In genomic region chr10:72682626-72683025, GRCh38 we compare ENCODE assay signal across 25 cellular contexts. TPM values are rescaled to one million over a fixed set of nuclear protein-coding genes. Genes with fewer than 3 reads are reported as not detected.
DNase-seq lines count a peak whose midpoint lies in the region; ATAC-seq, FAIRE-seq and TF ChIP-seq lines count a peak whose summit lies in the region.
"Had no signal": no experiment of that assay in that cellular context is flagged by ENCODE, and none has a peak within 500 bp of the region (broad histone marks: within the 10 kb centered on the region; RNA-seq: fewer than 3 reads in every experiment).

No MANE protein-coding gene starts in this region.

- H3K36me3 ChIP-seq in naive thymus-derived CD4-positive, alpha-beta T cell (ENCODE audit: control insufficient read depth in 2 of 3, insufficient read depth in 3 of 3, low read length in 3 of 3) = no peaks in the 10 kb centered on the region
- H3K36me3 ChIP-seq: stomach had no signal

- DNase-seq in A549 (ENCODE audit: low read depth in 1 of 2, low spot score in 1 of 2) (peak in 1 of 2 experiments; percentile 46), HK-2 (ENCODE audit: unreplicated experiment) (peak; percentile 61), SW480 (ENCODE audit: low spot score) (peak; percentile 29), islet precursor cell (peak; percentile 81), NCI-H2196 treated with DMSO at 0.1 percent for 48 hours (lab: John Stamatoyannopoulos, UW; ENCODE audit: unreplicated experiment) (no peak), Right ventricle myocardium superior (no peak)
- no peak for DNase-seq in naive thymus-derived CD4-positive, alpha-beta T cell
- DNase-seq: activated CD4-positive, alpha-beta T cell treated with anti-CD3 and anti-CD28 coated beads for 4 hours; activated naive CD8-positive, alpha-beta T cell treated with anti-CD3 and anti-CD28 coated beads, Interleukin-2, amount 10 ng/mL, durations not matched to agents 7 days and 5 days; C1 segment of cervical spinal cord; cortex of kidney; GDM1; hypothalamus; Kasumi-1; small intestine; stimulated activated CD4-positive, alpha-beta T cell treated with anti-CD3 and anti-CD28 coated beads, Interleukin-2, amount 100 ng/mL, for 48 hours; stomach; T1000 had no signal

- CTCF ChIA-PET in A549 (lab: Yijun Ruan, JAX) = interaction anchor here (0.7 kb wide), 1 partner anchor 13 kb away, joined by 3 read pairs; no protein-coding TSS in a partner anchor
- CTCF ChIA-PET in naive thymus-derived CD4-positive, alpha-beta T cell (lab: Charles Lee) = no interaction called here

- no peak for TF ChIP-seq RAD21 in A549 (conservative IDR thresholded peaks at IDR 0.05 in 1 of 2, IDR thresholded peaks at IDR 0.05 in 1 of 2)

- FAIRE-seq in A549 (lab: Jason Lieb, UNC) = no peak
- FAIRE-seq: endometrium, small intestine had no signal

- intact Hi-C loops in naive thymus-derived CD4-positive, alpha-beta T cell (cut with micrococcal nuclease) = no loop called here
- intact Hi-C loops in Right ventricle myocardium superior (cut with DNase I) = no loop called here

- no peaks in the 10 kb centered on the region for H3K27me3 ChIP-seq in naive thymus-derived CD4-positive, alpha-beta T cell (ENCODE audit: control insufficient read depth in 2 of 2, insufficient read depth in 2 of 2, low read length in 2 of 2)
- H3K27me3 ChIP-seq: stomach had no signal

- peaks cover 0 to 12% (median 4%) of the 10 kb centered on the region in 5 donors for H3K27me3 Mint-ChIP-seq in naive thymus-derived CD4-positive, alpha-beta T cell
- H3K27me3 Mint-ChIP-seq: progenitor cell of endocrine pancreas, type B pancreatic cell had no signal

- H3K4me3 ChIP-seq in A549 = no peak overlapping the region
- H3K4me3 ChIP-seq in naive thymus-derived CD4-positive, alpha-beta T cell (ENCODE audit: low read length) = no peak overlapping the region
- H3K4me3 ChIP-seq: stomach had no signal

- H3K27ac ChIP-seq in A549 = peak overlapping the region; percentile 62 to 80
- no peak overlapping the region for H3K27ac ChIP-seq in naive thymus-derived CD4-positive, alpha-beta T cell (ENCODE audit: low read depth, low read length)
- H3K27ac ChIP-seq: stomach had no signal

- 29% methylated on average over 6 of the region's 6 CpGs for WGBS in A549 (ENCODE audit: missing lambda C conversion rate)

- no peak overlapping the region for H3K27ac Mint-ChIP-seq in naive thymus-derived CD4-positive, alpha-beta T cell
- H3K27ac Mint-ChIP-seq: activated naive CD8-positive, alpha-beta T cell treated with anti-CD3 and anti-CD28 coated beads, Interleukin-2, amount 10 ng/mL, durations not matched to agents 7 days and 5 days; activated T-helper 17 cell treated with anti-CD3 and anti-CD28 coated beads, Interleukin-2, amount 50 U/mL, for 72 hours; nephron; progenitor cell of endocrine pancreas; type B pancreatic cell had no signal

- ATAC-seq in A549 = peak in 1 of 2 experiments; percentile 52; a peak in 3 of 6 replicates
- no peak for ATAC-seq in GM18873 (IDR thresholded peaks at IDR 0.05; ENCODE audit: low FRiP score, unreplicated experiment)
- ATAC-seq in naive thymus-derived CD4-positive, alpha-beta T cell = no peak
- no peak for ATAC-seq in Right ventricle myocardium superior (ENCODE audit: poor library complexity)
- ATAC-seq: activated T-helper 17 cell treated with anti-CD3 and anti-CD28 coated beads, Interleukin-2, amount 50 U/mL, for 72 hours had no signal

- TF ChIP-seq CTCF in A549 (IDR thresholded peaks at IDR 0.05) = no peak

- POLR2A ChIA-PET in A549 (lab: Yijun Ruan, JAX) = interaction anchor here (0.7 to 1.6 kb wide), 2 partner anchors 9 to 30 kb away, joined by 5 to 6 read pairs; partner anchors contain the start of gene MCU
- POLR2A ChIA-PET in naive thymus-derived CD4-positive, alpha-beta T cell (lab: Charles Lee) = interaction anchor here (0.6 kb wide), 2 partner anchors 188 to 424 kb away, joined by 3 to 4 read pairs; no protein-coding TSS in a partner anchor

- peaks cover 0 to 4% (median 0%) of the 10 kb centered on the region in 5 donors for H3K36me3 Mint-ChIP-seq in naive thymus-derived CD4-positive, alpha-beta T cell
- H3K36me3 Mint-ChIP-seq: activated naive CD8-positive, alpha-beta T cell treated with anti-CD3 and anti-CD28 coated beads, Interleukin-2, amount 10 ng/mL, durations not matched to agents 7 days and 5 days; brain; type B pancreatic cell had no signal

- no peak overlapping the region for H3K4me3 Mint-ChIP-seq in naive thymus-derived CD4-positive, alpha-beta T cell
- H3K4me3 Mint-ChIP-seq: activated naive CD8-positive, alpha-beta T cell treated with anti-CD3 and anti-CD28 coated beads, Interleukin-2, amount 10 ng/mL, durations not matched to agents 7 days and 5 days; activated T-helper 17 cell treated with anti-CD3 and anti-CD28 coated beads, Interleukin-2, amount 50 U/mL, for 72 hours; brain; nephron; type B pancreatic cell had no signal

- H3K9me3 ChIP-seq in A549 = no peaks in the 10 kb centered on the region
- no peaks in the 10 kb centered on the region for H3K9me3 ChIP-seq in naive thymus-derived CD4-positive, alpha-beta T cell (ENCODE audit: control insufficient read depth in 2 of 3, low read length in 3 of 3)
- H3K9me3 ChIP-seq: stomach had no signal

- no peak for TF ChIP-seq POLR2A in A549 (IDR thresholded peaks at IDR 0.05; ENCODE audit: low read length)

- peak overlapping the region; percentile 52 for H3K4me2 ChIP-seq in A549

- no peaks in the 10 kb centered on the region for H3K9me3 Mint-ChIP-seq in naive thymus-derived CD4-positive, alpha-beta T cell
- H3K9me3 Mint-ChIP-seq: activated naive CD8-positive, alpha-beta T cell treated with anti-CD3 and anti-CD28 coated beads, Interleukin-2, amount 10 ng/mL, durations not matched to agents 7 days and 5 days; activated T-helper 17 cell treated with anti-CD3 and anti-CD28 coated beads, Interleukin-2, amount 50 U/mL, for 72 hours; brain; nephron; type B pancreatic cell had no signal

- H3K4me1 Mint-ChIP-seq in naive thymus-derived CD4-positive, alpha-beta T cell = no peaks in the 10 kb centered on the region
- H3K4me1 Mint-ChIP-seq: activated naive CD8-positive, alpha-beta T cell treated with anti-CD3 and anti-CD28 coated beads, Interleukin-2, amount 10 ng/mL, durations not matched to agents 7 days and 5 days; activated T-helper 17 cell treated with anti-CD3 and anti-CD28 coated beads, Interleukin-2, amount 50 U/mL, for 72 hours had no signal

- peaks cover 47% of the 10 kb centered on the region for H3K4me1 ChIP-seq in A549
- H3K4me1 ChIP-seq in naive thymus-derived CD4-positive, alpha-beta T cell (ENCODE audit: control insufficient read depth in 2 of 2, insufficient read depth in 2 of 2, low read length in 2 of 2) = no peaks in the 10 kb centered on the region

- no peak for TF ChIP-seq EP300 in A549 (IDR thresholded peaks at IDR 0.05)

TF ChIP-seq in A549, 52 proteins besides CTCF, POLR2A, EP300 and RAD21 (continues in another document):
- TF ChIP-seq RNF2 (IDR thresholded peaks at IDR 0.05; ENCODE audit: borderline replicate concordance, low read depth) (no peak), CEBPB (IDR thresholded peaks at IDR 0.05) (no peak), CHD2 (IDR thresholded peaks at IDR 0.05; ENCODE audit: low read length, partially characterized antibody) (no peak), PHF8 (IDR thresholded peaks at IDR 0.05; ENCODE audit: borderline replicate concordance, low read depth) (no peak), TFCP2L1 (CRISPR knock-in tag; IDR thresholded peaks at IDR 0.05) (no peak), HMGXB4 (CRISPR knock-in tag; IDR thresholded peaks at IDR 0.05; ENCODE audit: borderline replicate concordance) (no peak), RCOR1 (IDR thresholded peaks at IDR 0.05; ENCODE audit: low read depth, low read length) (no peak), ELK1 (IDR thresholded peaks at IDR 0.05; ENCODE audit: low read depth, low read length) (no peak)

RNA-seq across cellular contexts. Expression of gene MCU, which starts 9.3 kb away (rescaled TPM):
- polyA plus RNA-seq in A549 (2011; rRNA removed) (221 and 226 TPM in 2 replicates), A549 (2017; fragmentation: RNase III; extraction: RNeasy Plus Mini Kit Qiagen cat#74134 plus additional on column Dnase treatment) (40.3 to 44.0 TPM (median 42.2 TPM) in 3 replicates)
- polyA plus RNA-seq in A549 (2012; cell fraction: cytosol; rRNA removed) = 42.6 and 47.1 TPM in 2 replicates
- 40.7 and 48.6 TPM in 2 replicates for polyA plus RNA-seq in A549 (2012; cell fraction: nucleus; rRNA removed)
- 131 and 156 TPM in 2 replicates for polyA minus RNA-seq in A549 (2011; rRNA and poly(A)+ RNA removed)
- total RNA-seq in naive thymus-derived CD4-positive, alpha-beta T cell = 10 to 100 TPM in 4 of 5 experiments, 1 to 10 TPM in 1; 7.7 to 14.3 (median 12.7) TPM
- 1 to 10 TPM; 4.8 to 9.4 TPM for polyA plus RNA-seq in naive thymus-derived CD4-positive, alpha-beta T cell
- 11.3 TPM for total RNA-seq in Right ventricle myocardium superior

RNA-seq across cellular contexts. Expression of gene MICU1, which starts 56.7 kb away (rescaled TPM):
- polyA plus RNA-seq in A549 (2011; rRNA removed) (58.6 and 61.3 TPM in 2 replicates), A549 (2017; fragmentation: RNase III; extraction: RNeasy Plus Mini Kit Qiagen cat#74134 plus additional on column Dnase treatment) (44.0 to 54.5 TPM (median 49.7 TPM) in 3 replicates)
- polyA plus RNA-seq in A549 (2012; cell fraction: cytosol; rRNA removed) = 29.0 and 33.4 TPM in 2 replicates
- 17.6 and 24.1 TPM in 2 replicates for polyA plus RNA-seq in A549 (2012; cell fraction: nucleus; rRNA removed)
- 50.0 and 55.6 TPM in 2 replicates for polyA minus RNA-seq in A549 (2011; rRNA and poly(A)+ RNA removed)
- 10 to 100 TPM; 20.8 to 39.6 (median 26.3) TPM for total RNA-seq in naive thymus-derived CD4-positive, alpha-beta T cell
- polyA plus RNA-seq in naive thymus-derived CD4-positive, alpha-beta T cell = 10 to 100 TPM; 22.9 to 24.5 TPM
- 41.0 TPM for total RNA-seq in Right ventricle myocardium superior

Comparison
In these comparisons a context has a peak if more than half of its experiments do, and no peak if none do; other contexts are left out.
1. DNase-seq: peak in HK-2 (single experiment), SW480 (single experiment) and islet precursor cell (single experiment); none in NCI-H2196 treated with DMSO at 0.1 percent for 48 hours (single experiment), naive thymus-derived CD4-positive, alpha-beta T cell (0 of 9) and Right ventricle myocardium superior (single experiment).